ENCODE assay signal across 8 cellular contexts in the genomic region with DNA sequence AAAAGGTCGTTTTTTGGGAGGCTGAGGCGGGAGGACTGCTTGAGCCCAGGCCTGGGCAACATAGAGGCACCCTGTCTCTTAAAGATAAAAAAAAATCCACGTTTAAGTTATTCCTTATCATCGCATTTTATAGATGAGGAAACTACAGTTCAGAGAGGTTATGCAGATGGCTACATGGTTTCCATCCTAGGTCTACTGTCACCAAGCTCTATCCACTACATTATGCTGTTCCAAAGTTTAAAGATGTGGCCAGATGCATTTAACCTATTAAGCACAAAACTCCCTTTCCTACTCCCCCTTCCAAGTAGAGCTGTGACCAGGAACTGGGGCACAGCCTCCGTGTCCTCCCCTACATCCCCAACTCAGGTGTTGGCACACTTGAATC.
DNase-seq lines count a peak whose midpoint lies in the region; ATAC-seq and TF ChIP-seq lines count a peak whose summit lies in the region.

No MANE protein-coding gene starts in this region.

- DNase-seq in cardiac fibroblast (ENCODE audit: low read depth in 2 of 2) (no peak), NCI-H187 treated with DMSO at 0.1 percent for 48 hours (lab: John Stamatoyannopoulos, UW) (no peak), germinal center (ENCODE audit: low spot score) (no peak)
- DNase-seq in effector CD4-positive, alpha-beta T cell = no peak

- TF ChIP-seq CTCF in 22Rv1 (IDR thresholded peaks at IDR 0.05) (no peak), cardiac fibroblast (IDR thresholded peaks at IDR 0.05; ENCODE audit: low read depth, low read length) (no peak)

- H3K4me3 ChIP-seq in HUES48 (ENCODE audit: low read depth, low read length) (peak overlapping the region; percentile 95), cardiac fibroblast (replicated peaks in 1 of 2; ENCODE audit: low read depth in 2 of 2, low read length in 2 of 2) (peak overlapping the region; percentile 84 to 95), muscle layer of duodenum (ENCODE audit: low read depth in 1 of 2, low read length in 2 of 2) (peak overlapping the region; percentile 72 to 80)

- H3K4me1 ChIP-seq in HUES48 (ENCODE audit: control insufficient read depth, insufficient read depth, low read length) (peaks cover 14% of the 10 kb centered on the region), muscle layer of duodenum (ENCODE audit: control insufficient read depth in 1 of 2, insufficient read depth in 2 of 2, low read length in 2 of 2) (peaks cover 14 to 26% of the 10 kb centered on the region in 2 donors)

- H3K9me3 ChIP-seq in HUES48 (ENCODE audit: control insufficient read depth, insufficient read depth, low read length) (no peaks in the 10 kb centered on the region), muscle layer of duodenum (ENCODE audit: control insufficient read depth in 1 of 2, low read length in 2 of 2) (no peaks in the 10 kb centered on the region)

- H3K27me3 ChIP-seq in HUES48 (ENCODE audit: control insufficient read depth, insufficient read depth, low read length) = no peaks in the 10 kb centered on the region
- no peaks in the 10 kb centered on the region for H3K27me3 ChIP-seq in muscle layer of duodenum (ENCODE audit: low read depth, low read length)

- H3K36me3 ChIP-seq in HUES48 (ENCODE audit: control insufficient read depth, insufficient read depth, low read length) (peaks cover 13% of the 10 kb centered on the region; the same call in 1 of the 2 replicates), muscle layer of duodenum (ENCODE audit: control insufficient read depth in 1 of 2, insufficient read depth in 2 of 2, low read length in 2 of 2) (no peaks in the 10 kb centered on the region)

- no peak overlapping the region for H3K9ac ChIP-seq in HUES48 (ENCODE audit: low read depth, low read length)

- peak overlapping the region; percentile 86 for H3K27ac ChIP-seq in 22Rv1
- no peak overlapping the region for H3K27ac ChIP-seq in HUES48 (ENCODE audit: low read depth, low read length)
- peak overlapping the region; percentile 37 for H3K27ac ChIP-seq in muscle layer of duodenum (ENCODE audit: low read length)

- no peak for ATAC-seq in HG03457 (IDR thresholded peaks at IDR 0.05; ENCODE audit: unreplicated experiment)
